8 cellular contexts compared by ENCODE assay signal in genomic region chr2:74001781-74002514, GRCh38. TPM values are rescaled to one million over a fixed set of nuclear protein-coding genes. Genes with fewer than 3 reads are reported as not detected.
A peak's percentile ranks its signal among the peaks of the same experiment; 100 is the strongest.
DNase-seq lines count a peak whose midpoint lies in the region; ATAC-seq and TF ChIP-seq lines count a peak whose summit lies in the region.

No MANE protein-coding gene starts in this region.

- no peak overlapping the region for H2AK5ac ChIP-seq in mesenchymal stem cell (ENCODE audit: low read length, severe bottlenecking)

- DNase-seq in heart right ventricle (no peak), left cardiac atrium (no peak), mesenchymal stem cell (no peak), KG1 (lab: John Stamatoyannopoulos, UW) (no peak), SW480 (ENCODE audit: low spot score) (no peak), iPS-NIHi11 (ENCODE audit: low spot score) (no peak)
- no peak for DNase-seq in activated naive CD8-positive, alpha-beta T cell treated with anti-CD3 and anti-CD28 coated beads, Interleukin-2, amount 50 U/mL, for 24 hours

- H3K4me3 ChIP-seq in heart right ventricle (peak overlapping the region in 9 of 10 donors; percentile 58 to 82 (median 71)), mesenchymal stem cell (ENCODE audit: insufficient read depth in 1 of 2, low read depth in 1 of 2, low read length in 2 of 2) (peak overlapping the region; percentile 57 to 70)

- intact Hi-C loops in heart right ventricle (cut with DNase I): loop anchor here in 2 of 10 donors (5.0 to 10.0 kb wide), 2 partner anchors 67 to 75 kb away; partner anchors contain the start of gene DGUOK (in 1 of the 2)
- intact Hi-C loops in left cardiac atrium (cut with DNase I): no loop called here

- no peak for ATAC-seq in heart right ventricle
- ATAC-seq in left cardiac atrium: no peak
- peak; percentile 35 for ATAC-seq in HG03095 (IDR thresholded peaks at IDR 0.05; ENCODE audit: unreplicated experiment)
- peak; percentile 53 for ATAC-seq in activated naive CD8-positive, alpha-beta T cell treated with anti-CD3 and anti-CD28 coated beads, Interleukin-2, amount 50 U/mL, for 24 hours

- no peak overlapping the region for H4K8ac ChIP-seq in mesenchymal stem cell (ENCODE audit: low read length)

- H3K36me3 ChIP-seq in heart right ventricle (no peaks in the 10 kb centered on the region), mesenchymal stem cell (ENCODE audit: control insufficient read depth in 1 of 2, insufficient read depth in 2 of 2, low read depth in 1 of 2, low read length in 2 of 2) (peaks cover 0 to 17% of the 10 kb centered on the region in 2 experiments)

- H3K9ac ChIP-seq in mesenchymal stem cell (ENCODE audit: low read length): no peak overlapping the region

- peaks cover 84% of the 10 kb centered on the region for H3K4me1 Mint-ChIP-seq in activated naive CD8-positive, alpha-beta T cell treated with anti-CD3 and anti-CD28 coated beads, Interleukin-2, amount 50 U/mL, for 24 hours

- H2BK120ac ChIP-seq in mesenchymal stem cell (ENCODE audit: low read depth, low read length): no peak overlapping the region

- no peaks in the 10 kb centered on the region for H3K27me3 Mint-ChIP-seq in activated naive CD8-positive, alpha-beta T cell treated with anti-CD3 and anti-CD28 coated beads, Interleukin-2, amount 50 U/mL, for 24 hours

- peak overlapping the region; percentile 74 for H3K4me3 Mint-ChIP-seq in activated naive CD8-positive, alpha-beta T cell treated with anti-CD3 and anti-CD28 coated beads, Interleukin-2, amount 50 U/mL, for 24 hours

- H4K91ac ChIP-seq in mesenchymal stem cell (ENCODE audit: low read length): no peak overlapping the region

- peak overlapping the region in 1 of 2 experiments; percentile 15 for H2BK12ac ChIP-seq in mesenchymal stem cell (ENCODE audit: low read length in 2 of 2)

- H3K27me3 ChIP-seq in heart right ventricle (no peaks in the 10 kb centered on the region), mesenchymal stem cell (ENCODE audit: control insufficient read depth in 1 of 2, insufficient read depth in 1 of 2, low read length in 2 of 2) (peaks cover 0 to 34% of the 10 kb centered on the region in 2 experiments)

- no peaks in the 10 kb centered on the region for H3K9me3 Mint-ChIP-seq in activated naive CD8-positive, alpha-beta T cell treated with anti-CD3 and anti-CD28 coated beads, Interleukin-2, amount 50 U/mL, for 24 hours

- no peak overlapping the region for H3K18ac ChIP-seq in mesenchymal stem cell (ENCODE audit: low read depth in 1 of 2, low read length in 2 of 2)

- no peak overlapping the region for H2BK15ac ChIP-seq in mesenchymal stem cell (ENCODE audit: low read depth, poor library complexity, severe bottlenecking)

- 12 to 14% methylated on average over 24 of the region's 24 CpGs for WGBS in heart right ventricle, 2 donors
- WGBS in mesenchymal stem cell: 20% methylated on average over 19 of the region's 24 CpGs

- H3K36me3 Mint-ChIP-seq in activated naive CD8-positive, alpha-beta T cell treated with anti-CD3 and anti-CD28 coated beads, Interleukin-2, amount 50 U/mL, for 24 hours (ENCODE audit: low read depth): peaks cover 4% of the 10 kb centered on the region

- H3K23ac ChIP-seq in mesenchymal stem cell (ENCODE audit: low read length in 2 of 2): no peak overlapping the region

- no peak overlapping the region for H2AFZ ChIP-seq in mesenchymal stem cell (ENCODE audit: low read depth, low read length)

- peak in 1 of 9 donors; percentile 21 for TF ChIP-seq CTCF in heart right ventricle (IDR thresholded peaks at IDR 0.05)

- peaks cover 57% of the 10 kb centered on the region for H3K79me1 ChIP-seq in mesenchymal stem cell (replicated peaks; ENCODE audit: low read length, poor library complexity, severe bottlenecking)

- H3K14ac ChIP-seq in mesenchymal stem cell (ENCODE audit: low read length in 2 of 2): no peak overlapping the region

- H3K9me3 ChIP-seq in heart right ventricle (no peaks in the 10 kb centered on the region), mesenchymal stem cell (ENCODE audit: control insufficient read depth, low read length) (no peaks in the 10 kb centered on the region)

- peak overlapping the region in 4 of 10 donors; percentile 37 to 68 (median 47) for H3K27ac ChIP-seq in heart right ventricle
- no peak overlapping the region for H3K27ac ChIP-seq in mesenchymal stem cell (ENCODE audit: low read length, poor library complexity, severe bottlenecking)

- no peak overlapping the region for H3K4ac ChIP-seq in mesenchymal stem cell (ENCODE audit: low read depth in 1 of 2, low read length in 2 of 2)

- peak overlapping the region; percentile 72 for H3K27ac Mint-ChIP-seq in activated naive CD8-positive, alpha-beta T cell treated with anti-CD3 and anti-CD28 coated beads, Interleukin-2, amount 50 U/mL, for 24 hours

- H3K4me1 ChIP-seq in heart right ventricle (peaks cover 23 to 68% (median 60%) of the 10 kb centered on the region in 9 donors), mesenchymal stem cell (ENCODE audit: control insufficient read depth, insufficient read depth, low read depth, low read length) (peaks cover 39% of the 10 kb centered on the region)

- peak overlapping the region; percentile 96 for H3K4me2 ChIP-seq in mesenchymal stem cell (ENCODE audit: low read length, poor library complexity, severe bottlenecking)

- H2BK5ac ChIP-seq in mesenchymal stem cell (ENCODE audit: low read depth, low read length, poor library complexity, severe bottlenecking): no peak overlapping the region

RNA-seq across cellular contexts. Expression of gene TET3, which starts 17.2 kb away (rescaled TPM):
- 1 to 10 TPM; 2.1 to 8.0 (median 2.9) TPM for total RNA-seq in heart right ventricle
- 1 to 10 TPM; 1.1 to 1.3 TPM for polyA plus RNA-seq in heart right ventricle
- 1 to 10 TPM; 3.0 to 4.3 TPM for total RNA-seq in left cardiac atrium
- 3.7 TPM for polyA plus RNA-seq in mesenchymal stem cell (2013, experiment 1 of 2)
- 3.4 TPM for polyA plus RNA-seq in mesenchymal stem cell (2013, experiment 2 of 2)

Comparison
In these comparisons a context has a peak if more than half of its experiments do, and no peak if none do; other contexts are left out.
1. ATAC-seq: peak in HG03095 (single experiment) and activated naive CD8-positive, alpha-beta T cell treated with anti-CD3 and anti-CD28 coated beads, Interleukin-2, amount 50 U/mL, for 24 hours (single experiment); none in heart right ventricle (0 of 8) and left cardiac atrium (0 of 2).